23 cellular contexts compared by ENCODE assay signal in genomic region chr5:92177926-92178487, GRCh38.
"Had no signal": no experiment of that assay in that cellular context is flagged by ENCODE, and none has a peak within 500 bp of the region (broad histone marks: within the 10 kb centered on the region; RNA-seq: fewer than 3 reads in every experiment).

No MANE protein-coding gene starts in this region.

- ATAC-seq: heart left ventricle; naive thymus-derived CD4-positive, alpha-beta T cell; stimulated activated effector memory CD8-positive, alpha-beta T cell treated with anti-CD3 and anti-CD28 coated beads, Interleukin-12 subunit alpha, Interleukin-12 subunit beta, amount 100 ng/mL, for 72 hours had no signal

- H3K27me3 ChIP-seq: esophagus muscularis mucosa, heart left ventricle, ovary, sigmoid colon, vagina had no signal

- H3K36me3 ChIP-seq: esophagus muscularis mucosa, heart left ventricle, ovary, sigmoid colon, thoracic aorta, vagina, WERI-Rb-1 had no signal

- DNase-seq: activated CD4-positive, alpha-beta memory T cell treated with anti-CD3 and anti-CD28 coated beads, Interleukin-2, amount 10 ng/mL, durations not matched to agents 7 days and 5 days; activated CD4-positive, alpha-beta T cell treated with anti-CD3 and anti-CD28 coated beads, Interleukin-2, amount 10 ng/mL, durations not matched to agents 24 days and 14 days; activated CD4-positive, CD25-positive, alpha-beta regulatory T cell treated with anti-CD3 and anti-CD28 coated beads, Interleukin-2, amount 50 U/mL, for 72 hours; activated CD8-positive, alpha-beta memory T cell treated with anti-CD3 and anti-CD28 coated beads, Interleukin-2, amount 50 U/mL, for 48 hours; activated gamma-delta T cell; activated naive CD4-positive, alpha-beta T cell treated with anti-CD3 and anti-CD28 coated beads, Interleukin-2, amount 10 ng/mL, durations not matched to agents 7 days and 5 days; activated naive CD8-positive, alpha-beta T cell treated with anti-CD3 and anti-CD28 coated beads, Interleukin-2, amount 10 ng/mL, durations not matched to agents 7 days and 5 days; activated T-cell treated with anti-CD3 and anti-CD28 coated beads, Interleukin-2, amount 50 U/mL, for 24 hours; endodermal cell; heart left ventricle; hypothalamus; midbrain; naive thymus-derived CD4-positive, alpha-beta T cell; ovary; sigmoid colon; small intestine; stimulated activated CD4-positive, alpha-beta T cell treated with anti-CD3 and anti-CD28 coated beads, Interleukin-4, amount 100 ng/mL, for 24 hours; WERI-Rb-1 had no signal

- H3K27ac ChIP-seq: esophagus muscularis mucosa, heart left ventricle, ovary, sigmoid colon, thoracic aorta, vagina, WERI-Rb-1 had no signal

- H3K9me3 ChIP-seq: esophagus muscularis mucosa, heart left ventricle, ovary, sigmoid colon, thoracic aorta, vagina had no signal

- H3K4me3 ChIP-seq: esophagus muscularis mucosa, heart left ventricle, ovary, sigmoid colon, thoracic aorta, vagina had no signal

- H3K4me1 ChIP-seq: esophagus muscularis mucosa, heart left ventricle, sigmoid colon, vagina had no signal

- FAIRE-seq: bronchial epithelial cell, small intestine had no signal
